Comparison of ENCODE assay signal across 20 cellular contexts in the genomic region with DNA sequence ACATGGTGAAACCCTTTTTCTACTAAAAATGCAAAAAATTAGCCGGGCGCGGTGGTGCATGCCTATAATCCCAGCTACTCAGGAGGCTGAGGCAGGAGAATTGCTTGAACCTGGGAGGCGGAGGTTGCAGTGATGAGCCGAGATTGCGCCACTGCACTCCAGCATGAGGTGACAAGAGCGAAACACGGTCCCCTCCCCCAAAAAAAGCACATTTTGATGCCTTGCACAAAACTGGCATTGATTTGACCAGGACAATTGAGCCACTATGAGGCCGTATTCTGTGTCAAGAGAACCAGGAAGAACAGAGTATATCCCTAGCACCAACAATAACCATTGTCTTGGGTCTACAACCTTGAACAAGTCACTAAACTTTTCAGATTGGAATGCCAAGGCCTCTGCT. TPM values are rescaled to one million over a fixed set of nuclear protein-coding genes. Genes with fewer than 3 reads are reported as not detected.
DNase-seq lines count a peak whose midpoint lies in the region; ATAC-seq and TF ChIP-seq lines count a peak whose summit lies in the region.
"Had no signal": no experiment of that assay in that cellular context is flagged by ENCODE, and none has a peak within 500 bp of the region (broad histone marks: within the 10 kb centered on the region; RNA-seq: fewer than 3 reads in every experiment).

No MANE protein-coding gene starts in this region.

- H3K79me2 ChIP-seq in osteoblast (ENCODE audit: insufficient read depth, low read length) (peaks cover 89% of the 10 kb centered on the region), mesendoderm (ENCODE audit: control insufficient read depth, insufficient read depth, low read length) (no peaks in the 10 kb centered on the region)

- no peak overlapping the region for H2BK120ac ChIP-seq in mesendoderm (ENCODE audit: low read depth, low read length)

- no peaks in the 10 kb centered on the region for H3K79me1 ChIP-seq in mesendoderm (ENCODE audit: low read length)

- no peak overlapping the region for H3K23ac ChIP-seq in mesendoderm (ENCODE audit: low read length)

- intact Hi-C loops in activated T-helper 2 cell treated with anti-CD3 and anti-CD28 coated beads, Interferon-gamma antibody, Interleukin-2, Interleukin-4, amounts not matched to agents 10 μg/mL and 5 μg/mL and 100 μg/mL, durations not matched to agents 14 hours and 24 hours and 36 hours (cut with micrococcal nuclease): no loop called here

- H4K8ac ChIP-seq in mesendoderm (ENCODE audit: low read depth, low read length): no peak overlapping the region

- H3K4me1 Mint-ChIP-seq in activated T-helper 2 cell treated with anti-CD3 and anti-CD28 coated beads, Interferon-gamma antibody, Interleukin-2, Interleukin-4, amounts not matched to agents 10 μg/mL and 5 μg/mL and 100 μg/mL, durations not matched to agents 14 hours and 24 hours and 36 hours (ENCODE audit: low read depth): peaks cover 14% of the 10 kb centered on the region

- WGBS in mesendoderm (ENCODE audit: extremely low coverage, insufficient coverage, low lambda C conversion rate): no CpG with 5 or more reads among the region's 9 CpGs

- no peak overlapping the region for H3K56ac ChIP-seq in mesendoderm (ENCODE audit: low read length)

- no peak overlapping the region for H3K4me3 ChIP-seq in osteoblast (ENCODE audit: insufficient read depth, low read length)
- H3K4me3 ChIP-seq in mesendoderm (ENCODE audit: low read length): no peak overlapping the region

- H2BK5ac ChIP-seq in mesendoderm (ENCODE audit: low read length): no peak overlapping the region

- no peaks in the 10 kb centered on the region for H3K9me3 ChIP-seq in osteoblast (ENCODE audit: low read depth, low read length)

- no peaks in the 10 kb centered on the region for H3K36me3 Mint-ChIP-seq in activated T-helper 2 cell treated with anti-CD3 and anti-CD28 coated beads, Interferon-gamma antibody, Interleukin-2, Interleukin-4, amounts not matched to agents 10 μg/mL and 5 μg/mL and 100 μg/mL, durations not matched to agents 14 hours and 24 hours and 36 hours (ENCODE audit: low read depth)

- no peak overlapping the region for H3K18ac ChIP-seq in mesendoderm (ENCODE audit: low read length)

- H4K20me1 ChIP-seq in osteoblast (ENCODE audit: insufficient read depth, low read length): peaks cover 39% of the 10 kb centered on the region

- H3K4me2 ChIP-seq in osteoblast (ENCODE audit: insufficient read depth, low read length) (no peak overlapping the region), mesendoderm (ENCODE audit: low read length) (no peak overlapping the region)
- H3K4me2 ChIP-seq: KMS-11 had no signal

- H3K9ac ChIP-seq in mesendoderm (ENCODE audit: low read length): no peak overlapping the region
- H3K9ac ChIP-seq: KMS-11 had no signal

- peaks cover 2% of the 10 kb centered on the region for H3K4me1 ChIP-seq in osteoblast (ENCODE audit: insufficient read depth, low read length)
- no peaks in the 10 kb centered on the region for H3K4me1 ChIP-seq in mesendoderm (ENCODE audit: control insufficient read depth, low read depth, low read length)

- no peak for TF ChIP-seq CTCF in osteoblast (IDR thresholded peaks at IDR 0.05; ENCODE audit: extremely low read depth, low read depth, low read length)

- no peak overlapping the region for H2BK15ac ChIP-seq in mesendoderm (replicated peaks; ENCODE audit: low read depth)

- H3K27me3 Mint-ChIP-seq in activated T-helper 2 cell treated with anti-CD3 and anti-CD28 coated beads, Interferon-gamma antibody, Interleukin-2, Interleukin-4, amounts not matched to agents 10 μg/mL and 5 μg/mL and 100 μg/mL, durations not matched to agents 14 hours and 24 hours and 36 hours (ENCODE audit: low read depth): no peaks in the 10 kb centered on the region
- H3K27me3 Mint-ChIP-seq: B cell; CD4-positive, CD25-positive, alpha-beta regulatory T cell had no signal

- H3K27ac Mint-ChIP-seq in activated T-helper 2 cell treated with anti-CD3 and anti-CD28 coated beads, Interferon-gamma antibody, Interleukin-2, Interleukin-4, amounts not matched to agents 10 μg/mL and 5 μg/mL and 100 μg/mL, durations not matched to agents 14 hours and 24 hours and 36 hours: no peak overlapping the region
- H3K27ac Mint-ChIP-seq: B cell had no signal

- H2AK5ac ChIP-seq in mesendoderm (ENCODE audit: low read length): no peak overlapping the region

- no peak overlapping the region for H4K5ac ChIP-seq in mesendoderm (ENCODE audit: low read length)

- no peaks in the 10 kb centered on the region for H3K36me3 ChIP-seq in osteoblast (ENCODE audit: insufficient read depth, low read length)
- no peaks in the 10 kb centered on the region for H3K36me3 ChIP-seq in mesendoderm (ENCODE audit: control insufficient read depth, insufficient read depth, low read length)

- peak overlapping the region; percentile 59 for H3K27ac ChIP-seq in angular gyrus (ENCODE audit: low read depth, low read length)
- H3K27ac ChIP-seq in osteoblast (ENCODE audit: low read depth, low read length): no peak overlapping the region
- no peak overlapping the region for H3K27ac ChIP-seq in mesendoderm (ENCODE audit: low read depth, low read length)
- H3K27ac ChIP-seq: 22Rv1, KMS-11 had no signal

- no peak for ATAC-seq in GM19023 (IDR thresholded peaks at IDR 0.05; ENCODE audit: unreplicated experiment)
- ATAC-seq: PC-3 had no signal

- DNase-seq in Ammon's horn (ENCODE audit: low spot score): peak; percentile 73
- DNase-seq in hippocampal formation (lab: John Stamatoyannopoulos, UW): peak; percentile 28 to 49
- DNase-seq in osteoblast (ENCODE audit: insufficient read length, low spot score, missing footprints): peak; percentile 15
- no peak for DNase-seq in activated T-helper 2 cell treated with anti-CD3 and anti-CD28 coated beads, Interferon-gamma antibody, Interleukin-2, Interleukin-4, amounts not matched to agents 10 μg/mL and 5 μg/mL and 100 μg/mL, durations not matched to agents 14 hours and 24 hours and 36 hours (ENCODE audit: low spot score)
- no peak for DNase-seq in mesendoderm
- DNase-seq in NCI-H2171 treated with DMSO at 0.1 percent for 48 hours (lab: John Stamatoyannopoulos, UW): no peak
- DNase-seq: CD4-positive, CD25-positive, alpha-beta regulatory T cell; EL; MV-4-11; NCI-H187 treated with DMSO at 0.1 percent for 48 hours; NCI-H226; NCI-H524 treated with DMSO at 0.1 percent for 48 hours; PC-3; RPMI8226; SHP77 treated with DMSO at 0.1 percent for 48 hours had no signal

- H3K27me3 ChIP-seq in osteoblast (ENCODE audit: insufficient read depth, low read length) (no peaks in the 10 kb centered on the region), mesendoderm (ENCODE audit: insufficient read depth, low read length, poor library complexity) (no peaks in the 10 kb centered on the region)

- H3K9me3 Mint-ChIP-seq in activated T-helper 2 cell treated with anti-CD3 and anti-CD28 coated beads, Interferon-gamma antibody, Interleukin-2, Interleukin-4, amounts not matched to agents 10 μg/mL and 5 μg/mL and 100 μg/mL, durations not matched to agents 14 hours and 24 hours and 36 hours: no peaks in the 10 kb centered on the region
- H3K9me3 Mint-ChIP-seq: CD4-positive, CD25-positive, alpha-beta regulatory T cell had no signal

- no peak overlapping the region for H2AFZ ChIP-seq in osteoblast (ENCODE audit: low read length)

- H3K4me3 Mint-ChIP-seq in activated T-helper 2 cell treated with anti-CD3 and anti-CD28 coated beads, Interferon-gamma antibody, Interleukin-2, Interleukin-4, amounts not matched to agents 10 μg/mL and 5 μg/mL and 100 μg/mL, durations not matched to agents 14 hours and 24 hours and 36 hours (ENCODE audit: low read depth): no peak overlapping the region
- H3K4me3 Mint-ChIP-seq: CD4-positive, CD25-positive, alpha-beta regulatory T cell had no signal

- H3K4ac ChIP-seq in mesendoderm (ENCODE audit: low read depth, low read length): no peak overlapping the region

RNA-seq across cellular contexts. Expression of a gene that starts 50.6 kb away (rescaled TPM):
- 65.4 and 67.3 TPM in 2 replicates for total RNA-seq in osteoblast
- total RNA-seq in activated T-helper 2 cell treated with anti-CD3 and anti-CD28 coated beads, Interferon-gamma antibody, Interleukin-2, Interleukin-4, amounts not matched to agents 10 μg/mL and 5 μg/mL and 100 μg/mL, durations not matched to agents 14 hours and 24 hours and 36 hours: 14.8 and 15.0 TPM in 2 replicates
- polyA plus RNA-seq in mesendoderm (2013, experiment 1 of 2): 2.8 TPM
- 3.0 TPM for polyA plus RNA-seq in mesendoderm (2013, experiment 2 of 2)

Comparison
In these comparisons a context has a peak if more than half of its experiments do, and no peak if none do; other contexts are left out.
1. DNase-seq: peak in Ammon's horn (single experiment), hippocampal formation (2 of 2) and osteoblast (single experiment); none in activated T-helper 2 cell treated with anti-CD3 and anti-CD28 coated beads, Interferon-gamma antibody, Interleukin-2, Interleukin-4, amounts not matched to agents 10 μg/mL and 5 μg/mL and 100 μg/mL, durations not matched to agents 14 hours and 24 hours and 36 hours (single experiment), mesendoderm (single experiment) and NCI-H2171 treated with DMSO at 0.1 percent for 48 hours (single experiment).